ENCODE assay signal across 8 cellular contexts in the genomic region with DNA sequence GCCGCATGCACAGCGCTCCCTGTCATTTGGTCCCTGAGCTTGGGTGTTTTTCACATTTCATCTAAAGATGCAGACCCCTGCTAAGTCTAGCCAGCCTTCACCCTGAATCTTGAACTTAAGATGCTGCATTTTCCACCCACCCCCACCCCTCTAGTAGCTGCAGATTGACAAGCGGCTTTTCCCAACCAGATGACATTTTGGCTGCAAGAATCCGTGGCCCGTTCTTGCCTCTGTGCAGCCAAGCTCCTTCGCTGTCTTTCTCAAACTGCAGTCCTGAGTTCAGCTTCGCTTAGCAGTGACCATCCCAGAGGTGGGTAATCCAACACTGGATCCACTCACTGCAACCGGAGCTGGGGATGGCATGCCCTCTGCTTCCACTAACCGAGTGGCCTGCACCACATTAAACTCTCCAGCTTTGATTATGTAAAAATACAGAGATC. TPM values are rescaled to one million over a fixed set of nuclear protein-coding genes. Genes with fewer than 3 reads are reported as not detected.
DNase-seq lines count a peak whose midpoint lies in the region; ATAC-seq and TF ChIP-seq lines count a peak whose summit lies in the region.

No MANE protein-coding gene starts in this region.

- DNase-seq in HAP-1 (ENCODE audit: low spot score in 2 of 2) (no peak), heart left ventricle (no peak), gastrocnemius medialis (peak; percentile 6 to 28), NCI-H187 (lab: John Stamatoyannopoulos, UW) (no peak), NCI-H2029 (lab: John Stamatoyannopoulos, UW) (no peak)

- H3K4me1 ChIP-seq in HAP-1 (peaks cover 14% of the 10 kb centered on the region), heart left ventricle (peaks cover 0 to 41% (median 28%) of the 10 kb centered on the region in 12 donors), gastrocnemius medialis (peaks cover 30 to 34% of the 10 kb centered on the region in 2 donors)

- in situ Hi-C loops in HAP-1 (cut with MboI; ENCODE audit: low sequenced_read_pairs), result no loop called here
- in situ Hi-C loops in gastrocnemius medialis (cut with MboI; ENCODE audit: low sequenced_read_pairs in 4 of 4), result no loop called here

- intact Hi-C loops in heart left ventricle (cut with DNase I) (loop anchor here in 1 of 10 donors (2.0 kb wide), 1 partner anchor 148 kb away; no protein-coding TSS in a partner anchor), gastrocnemius medialis (cut with DNase I; ENCODE audit: low total_unique reads) (loop anchor here (1.0 to 2.0 kb wide), 4 partner anchors 74 to 208 kb away; partner anchors contain the start of genes HCFC2 and HSP90B1)

- no peak for TF ChIP-seq CTCF in WI38 (IDR thresholded peaks at IDR 0.05; ENCODE audit: low read depth, low read length)
- no peak for TF ChIP-seq CTCF in heart left ventricle (IDR thresholded peaks at IDR 0.05)
- TF ChIP-seq CTCF in gastrocnemius medialis (IDR thresholded peaks at IDR 0.05 in 4 of 5, conservative IDR thresholded peaks at IDR 0.05 in 1 of 5), result no peak

- TF ChIP-seq POLR2A in heart left ventricle (IDR thresholded peaks at IDR 0.05), result no peak
- no peak for TF ChIP-seq POLR2A in gastrocnemius medialis (IDR thresholded peaks at IDR 0.05)

- H3K4me3 ChIP-seq in HAP-1, result peak overlapping the region; percentile 23
- peak overlapping the region; percentile 50 for H3K4me3 ChIP-seq in WI38 (ENCODE audit: low read depth, low read length)
- peak overlapping the region in 10 of 12 donors; percentile 43 to 96 (median 56) for H3K4me3 ChIP-seq in heart left ventricle
- peak overlapping the region; percentile 57 to 75 (median 70) for H3K4me3 ChIP-seq in gastrocnemius medialis

- ATAC-seq in heart left ventricle (peak in 1 of 4 donors; percentile 8), gastrocnemius medialis (no peak), HG02973 (IDR thresholded peaks at IDR 0.05; ENCODE audit: unreplicated experiment) (no peak), HG03439 (IDR thresholded peaks at IDR 0.05; ENCODE audit: unreplicated experiment) (no peak)

- H3K9me3 ChIP-seq in HAP-1 (no peaks in the 10 kb centered on the region), heart left ventricle (no peaks in the 10 kb centered on the region), gastrocnemius medialis (no peaks in the 10 kb centered on the region)

- 69 to 84% (median 73%) methylated on average over 9 of the region's 9 CpGs for WGBS in heart left ventricle, 4 donors

- H3K36me3 ChIP-seq in HAP-1 (replicated peaks) (peaks cover 3% of the 10 kb centered on the region), heart left ventricle (peaks cover 0 to 14% (median 5%) of the 10 kb centered on the region in 9 donors), gastrocnemius medialis (peaks cover 0 to 12% of the 10 kb centered on the region in 2 donors)

- H3K27ac ChIP-seq in heart left ventricle (peak overlapping the region; percentile 71 to 93 (median 86)), gastrocnemius medialis (peak overlapping the region; percentile 87 to 93 (median 90))

- H3K27me3 ChIP-seq in HAP-1 (ENCODE audit: low read depth) (no peaks in the 10 kb centered on the region; the same call in 1 of the 2 replicates), heart left ventricle (no peaks in the 10 kb centered on the region), gastrocnemius medialis (no peaks in the 10 kb centered on the region)

RNA-seq across cellular contexts. Expression of gene NFYB, which starts 0.8 kb away (rescaled TPM):
- total RNA-seq in heart left ventricle (10 to 100 TPM; 20.3 to 58.7 (median 23.8) TPM), gastrocnemius medialis (10 to 100 TPM; 16.5 to 35.1 (median 21.4) TPM)
- polyA plus RNA-seq in heart left ventricle, result 10 to 100 TPM; 21.6 to 31.3 TPM

Comparison
In these comparisons a context has a peak if more than half of its experiments do, and no peak if none do; other contexts are left out.
1. DNase-seq: peak in gastrocnemius medialis (2 of 2); none in HAP-1 (0 of 2), heart left ventricle (0 of 5), NCI-H187 (0 of 2) and NCI-H2029 (single experiment).
2. Peak in every context shown above with its lines, with median percentiles within 50 percentile points of each other: H3K4me3 ChIP-seq.